8 cellular contexts compared by ENCODE assay signal in genomic region chr22:29268511-29269229, GRCh38. TPM values are rescaled to one million over a fixed set of nuclear protein-coding genes. Genes with fewer than 3 reads are reported as not detected.
DNase-seq lines count a peak whose midpoint lies in the region; ATAC-seq and TF ChIP-seq lines count a peak whose summit lies in the region.

No MANE protein-coding gene starts in this region.

- H3K9me3 ChIP-seq in A673 (ENCODE audit: low read depth, low read length, poor library complexity, severe bottlenecking): no peaks in the 10 kb centered on the region
- no peaks in the 10 kb centered on the region for H3K9me3 ChIP-seq in RWPE2 (ENCODE audit: severe bottlenecking)

- H3K4me3 ChIP-seq in A673 (ENCODE audit: low read depth, low read length, poor library complexity, severe bottlenecking): peak overlapping the region; percentile 81
- peak overlapping the region; percentile 93 for H3K4me3 ChIP-seq in RWPE2 (ENCODE audit: severe bottlenecking)
- peak overlapping the region; percentile 89 for H3K4me3 ChIP-seq in astrocyte of the cerebellum (ENCODE audit: low read depth, low read length)

- H3K4me1 ChIP-seq in A673 (ENCODE audit: insufficient read depth, low read length, poor library complexity, severe bottlenecking): peaks cover 44% of the 10 kb centered on the region
- H3K4me1 ChIP-seq in RWPE2 (ENCODE audit: insufficient read depth, poor library complexity, severe bottlenecking): peaks cover 20% of the 10 kb centered on the region

- DNase-seq in A673 (ENCODE audit: low spot score): peak; percentile 68
- DNase-seq in RWPE2 (ENCODE audit: low spot score): no peak
- peak; percentile 56 for DNase-seq in astrocyte of the cerebellum (ENCODE audit: low read depth)
- peak; percentile 66 for DNase-seq in hepatic stellate cell (ENCODE audit: low spot score)
- peak; percentile 76 for DNase-seq in putamen (ENCODE audit: low spot score)
- DNase-seq in cortex of kidney (lab: John Stamatoyannopoulos, UW): no peak

- peak overlapping the region; percentile 100 for H3K27ac ChIP-seq in A673 (ENCODE audit: low read depth, low read length, poor library complexity, severe bottlenecking)
- H3K27ac ChIP-seq in RWPE2 (ENCODE audit: poor library complexity, severe bottlenecking): peak overlapping the region; percentile 84

- no peaks in the 10 kb centered on the region for H3K27me3 ChIP-seq in A673 (replicated peaks; ENCODE audit: insufficient read depth, low read depth, low read length, poor library complexity)
- H3K27me3 ChIP-seq in RWPE2 (ENCODE audit: insufficient read depth, poor library complexity, severe bottlenecking): no peaks in the 10 kb centered on the region

- POLR2A ChIA-PET in A673 (lab: Charles Lee; ENCODE audit: low non-redundant PET): no interaction called here

- in situ Hi-C loops in astrocyte of the cerebellum (cut with HindIII; ENCODE audit: low sequenced_read_pairs): no loop called here

- intact Hi-C loops in A673 (cut with micrococcal nuclease; ENCODE audit: unreplicated experiment): no loop called here

- BruUV-seq in A673 (replicated peaks; lab: Mats Ljungman, UMichigan): no TSS peak

- H3K36me3 ChIP-seq in A673 (ENCODE audit: insufficient read depth, low read length, poor library complexity, severe bottlenecking) (peaks cover 68% of the 10 kb centered on the region), RWPE2 (ENCODE audit: low read depth) (peaks cover 70% of the 10 kb centered on the region)

- CTCF ChIA-PET in A673 (lab: Charles Lee): no interaction called here

- ATAC-seq in GM18867 (IDR thresholded peaks at IDR 0.05; ENCODE audit: unreplicated experiment): peak; percentile 17
- peak; percentile 9 for ATAC-seq in HG03342 (IDR thresholded peaks at IDR 0.05; ENCODE audit: unreplicated experiment)
- peak; percentile 11; the same call in 2 of the 3 replicates for ATAC-seq in RWPE2 (ENCODE audit: low read depth)

- TF ChIP-seq CTCF in A673 (conservative IDR thresholded peaks at IDR 0.05; ENCODE audit: low read depth, low read length) (no peak), RWPE2 (IDR thresholded peaks at IDR 0.05; ENCODE audit: poor library complexity, severe bottlenecking) (no peak), astrocyte of the cerebellum (IDR thresholded peaks at IDR 0.05; ENCODE audit: low read depth, low read length, missing control alignments) (no peak)

RNA-seq across cellular contexts. Expression of gene EWSR1, which starts 0.6 kb away (rescaled TPM):
- total RNA-seq in A673 (2021): 348 and 358 TPM in 2 replicates

RNA-seq across cellular contexts. Expression of gene RHBDD3, which starts 0.9 kb away (rescaled TPM):
- 77.7 and 84.0 TPM in 2 replicates for total RNA-seq in A673 (2021)

RNA-seq across cellular contexts. Expression of gene GAS2L1, which starts 37.8 kb away (rescaled TPM):
- 22.7 TPM in 2 replicates for total RNA-seq in A673 (2021)

RNA-seq across cellular contexts. Expression of gene RASL10A, which starts 46.8 kb away (rescaled TPM):
- total RNA-seq in A673 (2021): 0.68 TPM in 1 of 2 replicates, not detected in the other

Comparison
In these comparisons a context has a peak if more than half of its experiments do, and no peak if none do; other contexts are left out.
1. DNase-seq: peak in A673 (single experiment), astrocyte of the cerebellum (single experiment), hepatic stellate cell (single experiment) and putamen (single experiment); none in RWPE2 (single experiment) and cortex of kidney (single experiment).
2. Peak in every context shown above with its lines, with median percentiles within 50 percentile points of each other: H3K4me3 ChIP-seq and ATAC-seq.